Comparison of ENCODE assay signal across 8 cellular contexts in genomic region chr7:54758702-54759665, GRCh38. TPM values are rescaled to one million over a fixed set of nuclear protein-coding genes. Genes with fewer than 3 reads are reported as not detected.
A peak's percentile ranks its signal among the peaks of the same experiment; 100 is the strongest.
DNase-seq lines count a peak whose midpoint lies in the region; ATAC-seq and TF ChIP-seq lines count a peak whose summit lies in the region.

TSS of gene SEC61G (minus strand) at chr7:54759211. CDS start at chr7:54757588, 1,623 bp downstream.

- H3K27ac ChIP-seq in WERI-Rb-1 (peak within 1 kb of the TSS; percentile 78), mammary epithelial cell (ENCODE audit: insufficient read depth, low read depth, low read length) (peak within 1 kb of the TSS; percentile 96), iPS-20b (ENCODE audit: low read length) (no peak within 1 kb of the TSS), skin epidermis (peak within 1 kb of the TSS; percentile 82 to 98 (median 91))

- H3K4me1 ChIP-seq in mammary epithelial cell (ENCODE audit: insufficient read depth, low read length) (peaks cover 11% of the 10 kb centered on the region), iPS-20b (ENCODE audit: insufficient read depth, low read length) (peaks cover 6% of the 10 kb centered on the region; the same call in 1 of the 2 replicates)

- in situ Hi-C loops in ACHN (cut with HindIII; ENCODE audit: low pct_ligation_motif_present, low pct_unique_long_range_greater_than_20kb, low sequenced_read_pairs), result no loop called here
- in situ Hi-C loops in mammary epithelial cell (cut with MboI; ENCODE audit: low sequenced_read_pairs in 2 of 2), result loop anchor here in 1 of 2 donors (25.0 kb wide), 1 partner anchor 653 kb away; no protein-coding TSS in a partner anchor

- H3K9me3 ChIP-seq in WERI-Rb-1 (ENCODE audit: severe bottlenecking), result no peaks in the 10 kb centered on the region
- H3K9me3 ChIP-seq in mammary epithelial cell (replicated peaks; ENCODE audit: insufficient read depth, low read length), result no peaks in the 10 kb centered on the region
- H3K9me3 ChIP-seq in iPS-20b (ENCODE audit: insufficient read depth, low read depth, low read length), result no peaks in the 10 kb centered on the region

- H3K4me2 ChIP-seq in mammary epithelial cell (ENCODE audit: insufficient read depth, low read depth, low read length), result peak within 1 kb of the TSS; percentile 88

- peaks cover 59% of the 10 kb centered on the region for H3K79me2 ChIP-seq in mammary epithelial cell (ENCODE audit: insufficient read depth, low read length)

- H4K20me1 ChIP-seq in mammary epithelial cell (ENCODE audit: insufficient read depth, low read length), result no peaks in the 10 kb centered on the region

- dilution Hi-C loops in mammary epithelial cell (cut with HindIII; ENCODE audit: low sequenced_read_pairs), result loop anchor here (25.0 kb wide), 1 partner anchor 503 kb away; no protein-coding TSS in a partner anchor

- intact Hi-C loops in mammary epithelial cell (cut with micrococcal nuclease), result loop anchor here (5.0 kb wide), 1 partner anchor 217 kb away; the partner anchor contains the start of gene VSTM2A

- H3K27me3 ChIP-seq in WERI-Rb-1 (ENCODE audit: insufficient read depth, low read depth, severe bottlenecking), result no peaks in the 10 kb centered on the region
- H3K27me3 ChIP-seq in mammary epithelial cell (ENCODE audit: insufficient read depth, low read length), result no peaks in the 10 kb centered on the region
- no peaks in the 10 kb centered on the region for H3K27me3 ChIP-seq in iPS-20b (ENCODE audit: insufficient read depth, low read length)

- TF ChIP-seq CTCF in WERI-Rb-1 (IDR thresholded peaks at IDR 0.05; ENCODE audit: low read depth, low read length) (no peak), mammary epithelial cell (conservative IDR thresholded peaks at IDR 0.05 in 1 of 2, IDR thresholded peaks at IDR 0.05 in 1 of 2; ENCODE audit: extremely low read depth in 1 of 2, insufficient read depth in 1 of 2, low read depth in 1 of 2, low read length in 2 of 2) (no peak)

- H3K9ac ChIP-seq in mammary epithelial cell (ENCODE audit: insufficient read depth, low read length) (peak within 1 kb of the TSS; percentile 96), iPS-20b (ENCODE audit: low read depth, low read length) (peak within 1 kb of the TSS; percentile 89)

- peak; percentile 97 for ATAC-seq in GM18873 (IDR thresholded peaks at IDR 0.05; ENCODE audit: low FRiP score, unreplicated experiment)
- ATAC-seq in HG03139 (IDR thresholded peaks at IDR 0.05; ENCODE audit: unreplicated experiment), result peak; percentile 96

- WGBS in mammary epithelial cell (ENCODE audit: low coverage, missing lambda C conversion rate), result 0% methylated on average over 36 of the region's 73 CpGs

- peak within 1 kb of the TSS; percentile 88 for H2AFZ ChIP-seq in mammary epithelial cell (ENCODE audit: low read depth, low read length)

- DNase-seq in ACHN, result peak; percentile 99
- peak; percentile 96 for DNase-seq in NCI-H2227 (lab: John Stamatoyannopoulos, UW; ENCODE audit: unreplicated experiment)
- peak; percentile 96 for DNase-seq in WERI-Rb-1
- DNase-seq in mammary epithelial cell, result peak; percentile 95

- H3K36me3 ChIP-seq in WERI-Rb-1, result peaks cover 22% of the 10 kb centered on the region
- H3K36me3 ChIP-seq in mammary epithelial cell (ENCODE audit: insufficient read depth, low read length), result peaks cover 3% of the 10 kb centered on the region
- peaks cover 22% of the 10 kb centered on the region for H3K36me3 ChIP-seq in iPS-20b (ENCODE audit: insufficient read depth, low read depth, low read length)

- H3K4me3 ChIP-seq in WERI-Rb-1 (ENCODE audit: low read depth, low read length), result peak within 1 kb of the TSS; percentile 98
- H3K4me3 ChIP-seq in mammary epithelial cell (replicated peaks in 1 of 3; ENCODE audit: insufficient read depth in 1 of 3, low read depth in 2 of 3, low read length in 3 of 3), result peak within 1 kb of the TSS; percentile 71 to 95 (median 90)
- peak within 1 kb of the TSS; percentile 94 for H3K4me3 ChIP-seq in iPS-20b (ENCODE audit: low read length)
- H3K4me3 ChIP-seq in skin epidermis, result peak within 1 kb of the TSS; percentile 75 to 100 (median 87)

- CTCF ChIA-PET in mammary epithelial cell (lab: Charles Lee; ENCODE audit: low non-redundant PET), result no interaction called here

- BruUV-seq in mammary epithelial cell (replicated peaks; lab: Mats Ljungman, UMichigan), result TSS peak; percentile 95

RNA-seq across cellular contexts. Expression of gene SEC61G, which starts in this region (rescaled TPM):
- total RNA-seq in mammary epithelial cell, result 100 to 1,000 TPM; 156 to 174 TPM
- 285 TPM for polyA plus RNA-seq in mammary epithelial cell
- polyA minus RNA-seq in mammary epithelial cell, result 7.8 TPM
